ENCODE assay signal across 18 cellular contexts in the genomic region with DNA sequence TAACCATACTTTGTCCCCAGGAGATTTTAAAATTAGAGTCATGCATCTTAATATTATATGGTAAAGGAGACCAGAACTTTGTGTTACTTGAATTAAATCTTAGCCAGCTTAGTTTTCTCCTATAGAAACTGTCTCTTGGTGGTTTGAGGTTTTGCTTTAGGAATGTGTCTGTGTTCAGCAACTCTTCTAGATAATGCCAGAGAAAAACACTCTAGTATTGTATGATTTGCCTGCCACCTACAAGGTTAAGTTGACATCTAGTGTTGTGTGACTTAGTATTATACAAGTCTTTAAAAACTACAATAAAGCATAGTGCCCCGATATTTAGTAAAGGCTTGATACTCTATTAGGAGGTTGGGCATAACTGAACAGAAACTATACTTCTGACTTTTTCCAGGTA. TPM values are rescaled to one million over a fixed set of nuclear protein-coding genes. Genes with fewer than 3 reads are reported as not detected.
DNase-seq lines count a peak whose midpoint lies in the region; ATAC-seq, FAIRE-seq and TF ChIP-seq lines count a peak whose summit lies in the region.
"Had no signal": no experiment of that assay in that cellular context is flagged by ENCODE, and none has a peak within 500 bp of the region (broad histone marks: within the 10 kb centered on the region; RNA-seq: fewer than 3 reads in every experiment).

No MANE protein-coding gene starts in this region.

- no peaks in the 10 kb centered on the region for H3K9me3 ChIP-seq in OCI-LY7 (ENCODE audit: low read length)
- no peaks in the 10 kb centered on the region for H3K9me3 ChIP-seq in small intestine (ENCODE audit: control insufficient read depth, low read depth)
- H3K9me3 ChIP-seq: esophagus muscularis mucosa, thoracic aorta had no signal

- TF ChIP-seq CTCF in GM23338 (conservative IDR thresholded peaks at IDR 0.05; ENCODE audit: low read depth in 2 of 2) (no peak), OCI-LY7 (conservative IDR thresholded peaks at IDR 0.05; ENCODE audit: low read length) (no peak), epithelial cell of proximal tubule (conservative IDR thresholded peaks at IDR 0.05; ENCODE audit: low read depth, low read length) (no peak), GM10248 (IDR thresholded peaks at IDR 0.05; ENCODE audit: control extremely low read depth, extremely low read depth, low read depth, missing control alignments) (no peak), WTC11 (IDR thresholded peaks at IDR 0.05) (no peak)

- peaks cover 59% of the 10 kb centered on the region for H3K79me2 ChIP-seq in GM23338 (replicated peaks; ENCODE audit: insufficient read depth)
- H3K79me2 ChIP-seq in OCI-LY7 (ENCODE audit: insufficient read depth, low read depth, low read length): peaks cover 63% of the 10 kb centered on the region

- H3K27ac Mint-ChIP-seq in GM23338: no peak overlapping the region
- H3K27ac Mint-ChIP-seq in WTC11: no peak overlapping the region
- H3K27ac Mint-ChIP-seq: activated CD4-positive, alpha-beta memory T cell treated with anti-CD3 and anti-CD28 coated beads for 36 hours; activated T-helper 2 cell treated with anti-CD3 and anti-CD28 coated beads, Interferon-gamma antibody, Interleukin-2, Interleukin-4, amounts not matched to agents 10 μg/mL and 5 μg/mL and 100 μg/mL, durations not matched to agents 14 hours and 24 hours and 36 hours; natural killer cell had no signal

- H3K9me3 Mint-ChIP-seq in GM23338 (peaks cover 7% of the 10 kb centered on the region), WTC11 (peaks cover 10% of the 10 kb centered on the region)
- H3K9me3 Mint-ChIP-seq: activated CD4-positive, alpha-beta memory T cell treated with anti-CD3 and anti-CD28 coated beads for 36 hours; activated T-helper 2 cell treated with anti-CD3 and anti-CD28 coated beads, Interferon-gamma antibody, Interleukin-2, Interleukin-4, amounts not matched to agents 10 μg/mL and 5 μg/mL and 100 μg/mL, durations not matched to agents 14 hours and 24 hours and 36 hours; natural killer cell had no signal

- FAIRE-seq in small intestine (lab: Jason Lieb, UNC): no peak
- FAIRE-seq: GM18507 had no signal

- peak overlapping the region; percentile 87 for H3K4me2 ChIP-seq in GM23338
- H3K4me2 ChIP-seq in OCI-LY7 (ENCODE audit: low read length): peak overlapping the region; percentile 84

- POLR2A ChIA-PET in OCI-LY7 (lab: Charles Lee): interaction anchor here (0.9 kb wide), 1 partner anchor 62 kb away, joined by 3 read pairs; no protein-coding TSS in a partner anchor
- POLR2A ChIA-PET in GM10248 (lab: Yijun Ruan, JAX): no interaction called here
- POLR2A ChIA-PET in WTC11 (lab: Charles Lee): no interaction called here

- H3K36me3 Mint-ChIP-seq in GM23338 (ENCODE audit: low read depth): peaks cover 5% of the 10 kb centered on the region
- H3K36me3 Mint-ChIP-seq in WTC11: peaks cover 11% of the 10 kb centered on the region
- H3K36me3 Mint-ChIP-seq: activated CD4-positive, alpha-beta memory T cell treated with anti-CD3 and anti-CD28 coated beads for 36 hours; natural killer cell had no signal

- peak overlapping the region; percentile 89 for H3K4me3 Mint-ChIP-seq in GM23338
- no peak overlapping the region; the same call in 1 of the 2 replicates for H3K4me3 Mint-ChIP-seq in WTC11
- H3K4me3 Mint-ChIP-seq: natural killer cell had no signal

- H3K27ac ChIP-seq in GM23338 (ENCODE audit: low read depth) (no peak overlapping the region), OCI-LY7 (ENCODE audit: low read depth, low read length, poor library complexity, severe bottlenecking) (no peak overlapping the region), small intestine (ENCODE audit: low read depth in 1 of 2, low read length in 1 of 2) (no peak overlapping the region)
- H3K27ac ChIP-seq: esophagus muscularis mucosa, thoracic aorta had no signal

- intact Hi-C loops in OCI-LY7 (cut with micrococcal nuclease; ENCODE audit: unreplicated experiment): loop anchor here (5.0 to 10.0 kb wide), 3 partner anchors 838 to 1966 kb away; a partner anchor contains a TSS

- CTCF ChIA-PET in OCI-LY7 (lab: Charles Lee; ENCODE audit: unreplicated experiment) (no interaction called here), GM10248 (lab: Yijun Ruan, JAX) (no interaction called here), WTC11 (lab: Charles Lee) (no interaction called here)

- H3K4me3 ChIP-seq in GM23338 (peak overlapping the region; percentile 83), OCI-LY7 (ENCODE audit: low read depth, low read length, poor library complexity, severe bottlenecking) (peak overlapping the region; percentile 93), epithelial cell of proximal tubule (ENCODE audit: low read depth, low read length) (peak overlapping the region; percentile 84), small intestine (ENCODE audit: low read depth in 1 of 2, low read length in 2 of 2) (peak overlapping the region in 1 of 2 donors; percentile 72)
- H3K4me3 ChIP-seq: thoracic aorta had no signal

- H3K36me3 ChIP-seq in GM23338 (ENCODE audit: insufficient read depth) (peaks cover under 1% of the 10 kb centered on the region; the same call in 1 of the 2 replicates), OCI-LY7 (ENCODE audit: insufficient read depth, low read length) (no peaks in the 10 kb centered on the region), small intestine (ENCODE audit: control insufficient read depth in 2 of 2, insufficient read depth in 2 of 2, low read length in 2 of 2) (no peaks in the 10 kb centered on the region)
- H3K36me3 ChIP-seq: esophagus muscularis mucosa, thoracic aorta had no signal

- H3K27me3 ChIP-seq in GM23338 (ENCODE audit: insufficient read depth): 0 out of 2 replicates have a peak, but pooled peaks cover 6% of the 10 kb centered on the region
- peaks cover 0 to 3% of the 10 kb centered on the region in 2 donors for H3K27me3 ChIP-seq in small intestine (ENCODE audit: control insufficient read depth in 2 of 2, insufficient read depth in 2 of 2, low read length in 2 of 2)

- whole genome bisulfite sequencing in small intestine, 3 donors: 8 to 62% (median 42%) methylated on average over 1 of the region's 1 CpG

- no peak for ATAC-seq in GM23338
- no peak for ATAC-seq in WTC11
- ATAC-seq: left ventricle myocardium superior, natural killer cell had no signal

- no peaks in the 10 kb centered on the region for H4K20me1 ChIP-seq in GM23338 (replicated peaks; ENCODE audit: insufficient read depth)
- H4K20me1 ChIP-seq in OCI-LY7 (ENCODE audit: insufficient read depth, low read length): peaks cover 5% of the 10 kb centered on the region; the same call in 1 of the 2 replicates

- H3K9me2 ChIP-seq in GM23338 (ENCODE audit: insufficient read depth): no peaks in the 10 kb centered on the region
- no peaks in the 10 kb centered on the region for H3K9me2 ChIP-seq in OCI-LY7 (ENCODE audit: insufficient read depth, low read length)

- no peak overlapping the region for H2AFZ ChIP-seq in GM23338
- no peak overlapping the region; the same call in 1 of the 2 replicates for H2AFZ ChIP-seq in OCI-LY7 (ENCODE audit: low read length)

- no peaks in the 10 kb centered on the region for H3F3A ChIP-seq in GM23338 (replicated peaks; ENCODE audit: low read depth)

- BruUV-seq in OCI-LY7 (replicated peaks; lab: Mats Ljungman, UMichigan): TSS peak; percentile 42

- H3K27me3 Mint-ChIP-seq in GM23338 (ENCODE audit: insufficient read depth, low read depth, poor library complexity) (peaks cover 8% of the 10 kb centered on the region), WTC11 (ENCODE audit: low read depth) (no peaks in the 10 kb centered on the region)

- H3K4me1 ChIP-seq in GM23338 (ENCODE audit: insufficient read depth) (peaks cover 46% of the 10 kb centered on the region), OCI-LY7 (ENCODE audit: insufficient read depth, low read length, poor library complexity, severe bottlenecking) (peaks cover 52% of the 10 kb centered on the region), small intestine (ENCODE audit: control insufficient read depth in 2 of 2, insufficient read depth in 1 of 2, low read depth in 1 of 2, low read length in 1 of 2) (no peaks in the 10 kb centered on the region)

- peaks cover 11% of the 10 kb centered on the region for H3K4me1 Mint-ChIP-seq in GM23338
- peaks cover 11% of the 10 kb centered on the region for H3K4me1 Mint-ChIP-seq in WTC11

- no peak for DNase-seq in GM23338 (ENCODE audit: low spot score)
- DNase-seq in OCI-LY7 (ENCODE audit: low spot score): no peak
- DNase-seq in epithelial cell of proximal tubule (ENCODE audit: low read depth): no peak
- peak; percentile 13 for DNase-seq in small intestine
- DNase-seq in GM10248 (ENCODE audit: extremely low spot score): no peak
- no peak for DNase-seq in islet precursor cell
- DNase-seq in GM19240 (ENCODE audit: insufficient read length, low spot score): no peak
- no peak for DNase-seq in WTC11 (ENCODE audit: low spot score)
- DNase-seq: activated CD4-positive, alpha-beta memory T cell treated with anti-CD3 and anti-CD28 coated beads for 36 hours; amniotic stem cell; left ventricle myocardium superior; natural killer cell; retina had no signal

TF ChIP-seq in GM23338, 12 proteins besides CTCF, POLR2A, EP300 and RAD21 (continues in another document):
- no peak for TF ChIP-seq EZH2 (IDR thresholded peaks at IDR 0.05; ENCODE audit: low read depth, unreplicated experiment)
- TF ChIP-seq EZH2phosphoT487 (IDR thresholded peaks at IDR 0.05; ENCODE audit: unreplicated experiment): no peak

TF ChIP-seq in WTC11, 78 proteins besides CTCF, POLR2A, EP300 and RAD21:
- TF ChIP-seq NFYB (CRISPR knock-in tag; conservative IDR thresholded peaks at IDR 0.05; ENCODE audit: low read depth) (no peak), ATF1 (CRISPR knock-in tag; IDR thresholded peaks at IDR 0.05) (no peak)

RNA-seq across cellular contexts. Expression of a gene that starts 2.1 kb away (rescaled TPM):
- 39.0 and 47.1 TPM in 2 replicates for total RNA-seq in GM23338 (2014; rRNA removed; shearing (Covaris generic))
- polyA plus RNA-seq in GM23338 (2016; fragmentation: Nextera tagmentation; extraction: Ambion mirVana) (12.3 and 14.9 TPM in 2 replicates), small intestine (10 to 100 TPM in 1 of 3 donors, 1 to 10 TPM in 2; 7.6 to 18.9 (median 7.8) TPM)
- 17.5 and 19.0 TPM in 2 replicates for total RNA-seq in OCI-LY7 (2014; rRNA removed; shearing (Covaris generic))
- total RNA-seq in OCI-LY7 (2022) (18.5 and 20.7 TPM in 2 replicates), epithelial cell of proximal tubule (11.6 and 17.6 TPM in 2 replicates), WTC11 (2021) (29.2 to 30.8 TPM (median 30.7 TPM) in 3 replicates)
- total RNA-seq: activated T-helper 2 cell treated with anti-CD3 and anti-CD28 coated beads, Interferon-gamma antibody, Interleukin-2, Interleukin-4, amounts not matched to agents 10 μg/mL and 5 μg/mL and 100 μg/mL, durations not matched to agents 14 hours and 24 hours and 36 hours; HT1080 had no signal
